In the genomic region with DNA sequence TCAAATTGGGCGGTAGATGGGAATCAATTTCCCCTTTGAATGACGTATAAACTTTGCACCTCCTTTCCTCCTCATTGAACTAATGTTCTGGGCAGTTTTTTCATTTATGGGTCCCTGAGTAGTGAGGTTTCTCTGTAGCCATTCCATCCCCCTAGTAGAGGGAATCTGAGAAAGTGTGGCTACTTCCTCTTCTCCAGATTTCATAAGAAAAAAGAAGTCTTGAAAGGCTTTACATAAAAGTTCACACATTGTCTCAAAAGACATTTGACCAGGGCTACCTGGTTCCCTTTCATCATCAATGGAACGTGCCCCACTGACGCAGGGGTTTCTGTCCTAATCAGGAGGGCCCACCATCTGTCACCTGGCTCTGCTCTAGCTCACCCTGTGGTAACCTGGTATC, we compare ENCODE assay signal across 19 cellular contexts.
"Had no signal": no experiment of that assay in that cellular context is flagged by ENCODE, and none has a peak within 500 bp of the region (broad histone marks: within the 10 kb centered on the region; RNA-seq: fewer than 3 reads in every experiment).

No MANE protein-coding gene starts in this region.

- H3K4me3 ChIP-seq: heart left ventricle, lung, neural progenitor cell, ovary, right atrium auricular region, stomach, thoracic aorta, transverse colon had no signal

- DNase-seq: effector CD8-positive, alpha-beta T cell; heart left ventricle; hippocampal formation; left colon; left ventricle myocardium superior; mesenchymal stem cell; midbrain; nucleus accumbens; ovary; small intestine; stimulated activated CD4-positive, alpha-beta T cell treated with anti-CD3 and anti-CD28 coated beads, Interleukin-12 subunit alpha, Interleukin-12 subunit beta, amount 100 ng/mL, for 4 hours; stimulated activated naive CD4-positive, alpha-beta T cell; stomach; substantia nigra; transverse colon had no signal
